ENCODE assay signal across 11 cellular contexts in genomic region chr19:40805258-40805868, GRCh38. TPM values are rescaled to one million over a fixed set of nuclear protein-coding genes. Genes with fewer than 3 reads are reported as not detected.
A peak's percentile ranks its signal among the peaks of the same experiment; 100 is the strongest.
DNase-seq lines count a peak whose midpoint lies in the region; ATAC-seq and TF ChIP-seq lines count a peak whose summit lies in the region.
"Had no signal": no experiment of that assay in that cellular context is flagged by ENCODE, and none has a peak within 500 bp of the region (broad histone marks: within the 10 kb centered on the region; RNA-seq: fewer than 3 reads in every experiment).

No MANE protein-coding gene starts in this region.

- ATAC-seq in right cardiac atrium: no peak

- CTCF ChIA-PET in activated naive CD4-positive, alpha-beta T cell treated with anti-CD3 and anti-CD28 coated beads for 36 hours (lab: Charles Lee): interaction anchor here (0.6 to 4.7 kb wide), 8 partner anchors 14 to 1365 kb away, joined by 3 to 34 read pairs (median 11); partner anchors contain the start of genes COQ8B, ITPKC and RAB4B

- TF ChIP-seq CTCF in Loucy (conservative IDR thresholded peaks at IDR 0.05; ENCODE audit: low read length): no peak
- TF ChIP-seq CTCF in spleen (IDR thresholded peaks at IDR 0.05 in 8 of 11, conservative IDR thresholded peaks at IDR 0.05 in 3 of 11): no peak

- H3K27me3 ChIP-seq in Loucy (ENCODE audit: insufficient read depth, low read length, poor library complexity, severe bottlenecking) (no peaks in the 10 kb centered on the region), right cardiac atrium (ENCODE audit: control insufficient read depth, insufficient read depth) (no peaks in the 10 kb centered on the region), spleen (replicated peaks in 1 of 7) (no peaks in the 10 kb centered on the region)

- intact Hi-C loops in activated naive CD4-positive, alpha-beta T cell treated with anti-CD3 and anti-CD28 coated beads for 36 hours (cut with micrococcal nuclease): loop anchor here (2.0 kb wide), 1 partner anchor 13 kb away; no protein-coding TSS in a partner anchor
- intact Hi-C loops in right cardiac atrium (cut with DNase I): loop anchor here in 1 of 4 donors (5.0 kb wide), 1 partner anchor 143 kb away; no protein-coding TSS in a partner anchor
- intact Hi-C loops in spleen (cut with DNase I; ENCODE audit: low total_unique reads): loop anchor here (10.0 kb wide), 1 partner anchor 51 kb away; the partner anchor contains the start of genes ACTMAP and SNRPA

- peaks cover 83% of the 10 kb centered on the region for H3K79me2 ChIP-seq in Loucy (ENCODE audit: insufficient read depth, low read length)

- H3F3A ChIP-seq in Loucy (ENCODE audit: low read depth): no peaks in the 10 kb centered on the region

- H2AFZ ChIP-seq in Loucy (ENCODE audit: low read length): no peak overlapping the region

- no peaks in the 10 kb centered on the region for H3K9me2 ChIP-seq in Loucy (replicated peaks; ENCODE audit: low read depth, low read length)

- H3K9me3 ChIP-seq in Loucy (ENCODE audit: insufficient read depth, low read depth, low read length): no peaks in the 10 kb centered on the region
- H3K9me3 ChIP-seq in right cardiac atrium (ENCODE audit: control insufficient read depth, low read length): no peaks in the 10 kb centered on the region
- no peaks in the 10 kb centered on the region for H3K9me3 ChIP-seq in spleen

- H3K9me3 Mint-ChIP-seq in activated naive CD4-positive, alpha-beta T cell treated with anti-CD3 and anti-CD28 coated beads for 36 hours: no peaks in the 10 kb centered on the region

- no peak for TF ChIP-seq POLR2A in spleen (IDR thresholded peaks at IDR 0.05)

- H3K27ac ChIP-seq in right cardiac atrium (ENCODE audit: low read length) (peak overlapping the region; percentile 83), spleen (peak overlapping the region; percentile 82 to 99 (median 94))

- H3K27me3 Mint-ChIP-seq in activated naive CD4-positive, alpha-beta T cell treated with anti-CD3 and anti-CD28 coated beads for 36 hours (ENCODE audit: low read depth): no peaks in the 10 kb centered on the region

- peaks cover 84% of the 10 kb centered on the region for H3K4me1 Mint-ChIP-seq in activated naive CD4-positive, alpha-beta T cell treated with anti-CD3 and anti-CD28 coated beads for 36 hours (ENCODE audit: low read depth)

- peaks cover 38% of the 10 kb centered on the region for H3K36me3 Mint-ChIP-seq in activated naive CD4-positive, alpha-beta T cell treated with anti-CD3 and anti-CD28 coated beads for 36 hours (ENCODE audit: low read depth)

- H3K9ac ChIP-seq in Loucy (ENCODE audit: low read depth, low read length, poor library complexity, severe bottlenecking): peak overlapping the region; percentile 94

- H3K4me3 Mint-ChIP-seq in activated naive CD4-positive, alpha-beta T cell treated with anti-CD3 and anti-CD28 coated beads for 36 hours: peak overlapping the region; percentile 68

- H3K36me3 ChIP-seq in Loucy (ENCODE audit: insufficient read depth, low read length) (peaks cover 18% of the 10 kb centered on the region; the same call in 1 of the 2 replicates), spleen (peaks cover 0 to 96% (median 48%) of the 10 kb centered on the region in 6 donors)

- H3K4me3 ChIP-seq in Loucy (ENCODE audit: low read length, poor library complexity, severe bottlenecking): peak overlapping the region; percentile 96
- no peak overlapping the region for H3K4me3 ChIP-seq in right cardiac atrium (ENCODE audit: low read length)
- peak overlapping the region in 4 of 8 donors; percentile 12 to 96 (median 92) for H3K4me3 ChIP-seq in spleen

- peak overlapping the region; percentile 87 for H3K4me2 ChIP-seq in Loucy (ENCODE audit: low read depth, low read length, poor library complexity, severe bottlenecking)

- peaks cover 59% of the 10 kb centered on the region for H3K4me1 ChIP-seq in Loucy (ENCODE audit: insufficient read depth, low read length, poor library complexity, severe bottlenecking)
- peaks cover 57% of the 10 kb centered on the region for H3K4me1 ChIP-seq in right cardiac atrium (ENCODE audit: control insufficient read depth, insufficient read depth, low read length)
- peaks cover 87 to 100% (median 100%) of the 10 kb centered on the region in 6 donors for H3K4me1 ChIP-seq in spleen

- peak; percentile 80 for DNase-seq in activated naive CD4-positive, alpha-beta T cell treated with anti-CD3 and anti-CD28 coated beads for 36 hours
- DNase-seq in right cardiac atrium (peak in 2 of 3 donors; percentile 38 to 60), spleen (no peak), activated gamma-delta T cell treated with Interleukin-2 at 50 U/mL for 16 hours (no peak), pons (ENCODE audit: low spot score) (no peak), SK-N-DZ (ENCODE audit: low spot score) (no peak), MV-4-11 (lab: John Stamatoyannopoulos, UW) (no peak)

- peak overlapping the region; percentile 93 for H3K27ac Mint-ChIP-seq in activated naive CD4-positive, alpha-beta T cell treated with anti-CD3 and anti-CD28 coated beads for 36 hours

- WGBS in right cardiac atrium: 68% methylated on average over 2 of the region's 2 CpGs
- WGBS in spleen, 5 donors: 65 to 78% (median 70%) methylated on average over 2 of the region's 2 CpGs

- H4K20me1 ChIP-seq in Loucy (ENCODE audit: insufficient read depth, low read length, poor library complexity, severe bottlenecking): peaks cover 80% of the 10 kb centered on the region

RNA-seq across cellular contexts. Expression of gene EGLN2, which starts 6.4 kb away (rescaled TPM):
- 10 to 100 TPM; 80.0 to 83.7 TPM for total RNA-seq in activated naive CD4-positive, alpha-beta T cell treated with anti-CD3 and anti-CD28 coated beads for 36 hours
- total RNA-seq in right cardiac atrium: 10 to 100 TPM; 55.9 to 75.2 (median 58.1) TPM
- polyA plus RNA-seq in right cardiac atrium: 52.3 TPM
- total RNA-seq in spleen: 100 to 1,000 TPM; 136 to 198 (median 156) TPM
- polyA plus RNA-seq in spleen: 100 to 1,000 TPM; 109 to 238 (median 188) TPM
- 60.7 and 81.0 TPM in 2 replicates for polyA plus RNA-seq in SK-N-DZ (2014; cell fraction: cytosol; rRNA removed)
- 85.8 and 106 TPM in 2 replicates for polyA plus RNA-seq in SK-N-DZ (2014; cell fraction: nucleus; rRNA removed)

RNA-seq across cellular contexts. Expression of gene RAB4B, which starts 27.3 kb away (rescaled TPM):
- 10 to 100 TPM; 40.0 to 40.3 TPM for total RNA-seq in activated naive CD4-positive, alpha-beta T cell treated with anti-CD3 and anti-CD28 coated beads for 36 hours
- total RNA-seq in right cardiac atrium (10 to 100 TPM; 14.4 to 17.0 (median 15.2) TPM), spleen (10 to 100 TPM; 36.8 to 69.8 (median 53.0) TPM)
- polyA plus RNA-seq in right cardiac atrium (25.3 TPM), spleen (10 to 100 TPM; 78.5 to 95.3 (median 82.2) TPM)
- polyA plus RNA-seq in SK-N-DZ (2014; cell fraction: cytosol; rRNA removed): 12.7 and 14.5 TPM in 2 replicates
- polyA plus RNA-seq in SK-N-DZ (2014; cell fraction: nucleus; rRNA removed): 11.5 and 12.8 TPM in 2 replicates

RNA-seq across cellular contexts. Expression of gene MIA, which starts 30.0 kb away (rescaled TPM):
- not detected for total RNA-seq in activated naive CD4-positive, alpha-beta T cell treated with anti-CD3 and anti-CD28 coated beads for 36 hours
- total RNA-seq in right cardiac atrium: 1 to 10 TPM in 3 of 4 donors, under 1 TPM in 1; 0.71 to 3.1 (median 1.5) TPM
- polyA plus RNA-seq in right cardiac atrium: 3.7 TPM
- total RNA-seq in spleen: 1 to 10 TPM in 1 of 7 donors, not detected in 6; 1.5 TPM
- polyA plus RNA-seq in spleen: 10 to 100 TPM in 1 of 3 donors, 1 to 10 TPM in 2; 4.5 to 14.2 (median 7.0) TPM
- polyA plus RNA-seq in SK-N-DZ (2014; cell fraction: cytosol; rRNA removed): not detected in 2 replicates
- 3.9 TPM in 1 of 2 replicates, not detected in the other for polyA plus RNA-seq in SK-N-DZ (2014; cell fraction: nucleus; rRNA removed)
- total RNA-seq: lung microvascular endothelial cell had no signal

RNA-seq across cellular contexts. Expression of gene CYP2A6, which starts 44.9 kb away (rescaled TPM):
- total RNA-seq in activated naive CD4-positive, alpha-beta T cell treated with anti-CD3 and anti-CD28 coated beads for 36 hours: not detected
- total RNA-seq in right cardiac atrium (not detected), spleen (under 1 TPM in 1 of 7 donors, not detected in 6; 0.33 TPM)
- polyA plus RNA-seq in right cardiac atrium (not detected), spleen (not detected)
- polyA plus RNA-seq in SK-N-DZ (2014; cell fraction: cytosol; rRNA removed): not detected in 2 replicates
- not detected in 2 replicates for polyA plus RNA-seq in SK-N-DZ (2014; cell fraction: nucleus; rRNA removed)
- total RNA-seq: bronchial epithelial cell, lung microvascular endothelial cell, SK-MEL-5 had no signal

RNA-seq across cellular contexts. Expression of gene SNRPA, which starts 54.4 kb away (rescaled TPM):
- total RNA-seq in activated naive CD4-positive, alpha-beta T cell treated with anti-CD3 and anti-CD28 coated beads for 36 hours: 100 to 1,000 TPM; 264 to 312 TPM
- total RNA-seq in right cardiac atrium (10 to 100 TPM; 32.3 to 44.9 (median 39.5) TPM), spleen (10 to 100 TPM; 52.9 to 76.9 (median 64.0) TPM)
- polyA plus RNA-seq in right cardiac atrium (27.0 TPM), spleen (10 to 100 TPM; 62.7 to 69.2 (median 67.4) TPM)
- polyA plus RNA-seq in SK-N-DZ (2014; cell fraction: cytosol; rRNA removed): 163 TPM in 2 replicates
- polyA plus RNA-seq in SK-N-DZ (2014; cell fraction: nucleus; rRNA removed): 165 and 289 TPM in 2 replicates

Comparison
In these comparisons a context has a peak if more than half of its experiments do, and no peak if none do; other contexts are left out.
1. DNase-seq: peak in activated naive CD4-positive, alpha-beta T cell treated with anti-CD3 and anti-CD28 coated beads for 36 hours (single experiment) and right cardiac atrium (2 of 3); none in spleen (single experiment), activated gamma-delta T cell treated with Interleukin-2 at 50 U/mL for 16 hours (single experiment), pons (single experiment), SK-N-DZ (single experiment) and MV-4-11 (single experiment).